26 cellular contexts compared by ENCODE assay signal in the genomic region with DNA sequence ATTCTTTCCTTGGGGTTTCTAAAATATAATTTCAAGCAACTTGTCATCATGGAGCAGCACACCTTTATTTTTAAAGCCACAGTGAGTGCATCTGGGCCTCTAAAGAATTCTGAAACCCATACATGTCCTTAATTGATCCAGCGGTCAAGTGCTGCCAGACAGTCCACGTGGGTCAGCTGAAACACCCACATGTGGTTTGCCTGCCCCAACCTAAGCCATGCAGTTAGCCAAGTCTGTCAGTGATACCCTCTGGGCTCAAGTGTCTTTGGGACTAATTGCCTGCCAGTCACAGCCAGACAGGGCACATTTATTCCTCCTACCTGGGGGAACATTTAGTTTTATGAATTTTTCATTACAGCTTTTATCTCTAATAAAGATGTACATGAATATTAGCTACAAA.
"Had no signal": no experiment of that assay in that cellular context is flagged by ENCODE, and none has a peak within 500 bp of the region (broad histone marks: within the 10 kb centered on the region; RNA-seq: fewer than 3 reads in every experiment).

No MANE protein-coding gene starts in this region.

- H3K4me3 ChIP-seq: lower lobe of right lung, neural progenitor cell, right atrium auricular region, smooth muscle cell, suprapubic skin, thoracic aorta, tibial artery, upper lobe of right lung had no signal

- H3K27ac ChIP-seq: lower lobe of right lung, neural progenitor cell, neutrophil, parathyroid adenoma, right atrium auricular region, suprapubic skin, thoracic aorta, tibial artery, upper lobe of right lung had no signal

- H3K36me3 ChIP-seq: lower lobe of right lung, neural progenitor cell, neutrophil, right atrium auricular region, suprapubic skin, thoracic aorta, tibial artery, upper lobe of right lung had no signal

- DNase-seq: head of caudate nucleus; hypothalamus; immature natural killer cell; kidney; left colon; lower lobe of right lung; mammary epithelial cell; mesenchymal stem cell; naive B cell; natural killer cell; nephron progenitor cell; occipital lobe; stimulated activated CD4-positive, alpha-beta T cell treated with anti-CD3 and anti-CD28 coated beads, Interleukin-1b, Interleukin-23, amount 100 ng/mL, for 48 hours; stimulated activated CD4-positive, alpha-beta T cell treated with anti-CD3 and anti-CD28 coated beads, Interleukin-4, amount 100 ng/mL, for 1 hour; stimulated activated naive B cell treated with anti-CD40 and anti-IgM and Interleukin-4, amounts not matched to agents 10 μg/mL and 1 μg/mL and 100 μg/mL, for 72 hours; tibial artery; trophoblast cell; upper lobe of right lung had no signal

- H3K27me3 ChIP-seq: neural progenitor cell, neutrophil, right atrium auricular region, suprapubic skin, tibial artery, upper lobe of right lung had no signal

- H3K4me1 ChIP-seq: lower lobe of right lung, neural progenitor cell, parathyroid adenoma, right atrium auricular region, suprapubic skin, tibial artery, upper lobe of right lung had no signal

- ATAC-seq: left colon; lower lobe of right lung; natural killer cell; sciatic nerve; stimulated activated naive B cell treated with anti-CD40 and anti-IgM and Interleukin-4, amounts not matched to agents 10 μg/mL and 1 μg/mL and 100 μg/mL, for 72 hours; upper lobe of right lung had no signal

- H3K9me3 ChIP-seq: lower lobe of right lung, neutrophil, thoracic aorta, upper lobe of right lung had no signal
